ENCODE assay signal across 18 cellular contexts in the genomic region with DNA sequence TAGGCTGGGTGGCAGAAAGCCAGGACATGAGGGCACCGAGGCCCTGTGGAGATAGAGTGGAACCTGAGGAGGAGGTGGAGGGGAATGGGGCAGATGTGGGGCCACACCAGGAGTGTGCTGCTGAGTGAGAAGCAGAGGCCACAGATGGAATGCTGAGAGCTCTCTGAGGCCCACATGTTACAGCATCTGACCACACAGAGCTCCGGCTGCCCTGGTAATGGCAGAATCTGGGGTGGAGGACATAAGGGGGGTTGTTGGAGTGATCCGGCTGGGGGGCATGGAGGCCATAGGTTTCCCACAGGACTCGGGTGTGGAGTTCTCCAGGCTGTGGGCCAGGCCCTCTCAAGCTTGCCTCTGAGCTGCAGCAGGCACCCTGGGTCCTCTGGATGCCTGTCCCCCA. TPM values are rescaled to one million over a fixed set of nuclear protein-coding genes. Genes with fewer than 3 reads are reported as not detected.
"Had no signal": no experiment of that assay in that cellular context is flagged by ENCODE, and none has a peak within 500 bp of the region (broad histone marks: within the 10 kb centered on the region; RNA-seq: fewer than 3 reads in every experiment).

No MANE protein-coding gene starts in this region.

- H3K9me3 Mint-ChIP-seq: activated B cell treated with CpG ODN at 0.5 μM for 24 hours; activated naive CD4-positive, alpha-beta T cell treated with anti-CD3 and anti-CD28 coated beads, Interleukin-2, amount 50 U/mL, for 24 hours; activated T-helper 1 cell treated with anti-CD3 and anti-CD28 coated beads, Interleukin-12 subunit alpha, Interleukin-12 subunit beta, Interleukin-2, Interleukin-4 antibody, amounts not matched to agents 30 ng/mL and 10 ng/mL and 1 ng/mL, durations not matched to agents 14 hours and 24 hours and 36 hours; natural killer cell had no signal

- H3K27ac Mint-ChIP-seq: activated B cell treated with CpG ODN at 0.5 μM for 24 hours; activated naive CD4-positive, alpha-beta T cell treated with anti-CD3 and anti-CD28 coated beads, Interleukin-2, amount 50 U/mL, for 24 hours; activated T-helper 1 cell treated with anti-CD3 and anti-CD28 coated beads, Interleukin-12 subunit alpha, Interleukin-12 subunit beta, Interleukin-2, Interleukin-4 antibody, amounts not matched to agents 30 ng/mL and 10 ng/mL and 1 ng/mL, durations not matched to agents 14 hours and 24 hours and 36 hours had no signal

- H3K36me3 Mint-ChIP-seq: activated naive CD4-positive, alpha-beta T cell treated with anti-CD3 and anti-CD28 coated beads, Interleukin-2, amount 50 U/mL, for 24 hours; natural killer cell had no signal

- DNase-seq: activated B cell treated with CpG ODN at 0.5 μM for 24 hours; activated CD8-positive, alpha-beta memory T cell treated with anti-CD3 and anti-CD28 coated beads, Interleukin-2, amount 50 U/mL, for 4 hours; brain microvascular endothelial cell; left cardiac atrium; natural killer cell; SK-N-SH; stimulated activated CD4-positive, alpha-beta T cell treated with anti-CD3 and anti-CD28 coated beads, Interleukin-15, amount 100 ng/mL, for 24 hours; stimulated activated CD4-positive, alpha-beta T cell treated with anti-CD3 and anti-CD28 coated beads, Interleukin-4, amount 100 ng/mL, for 24 hours had no signal

- H3K9me2 ChIP-seq: SK-N-SH had no signal

- H3K9me3 ChIP-seq: SK-N-SH, tibial nerve had no signal

- H3K4me3 ChIP-seq: tibial nerve had no signal

- H3K27ac ChIP-seq: brain microvascular endothelial cell, tibial nerve had no signal

- H3K9ac ChIP-seq: SK-N-SH had no signal

- ATAC-seq: esophagus mucosa, left cardiac atrium, natural killer cell had no signal

- H3K4me2 ChIP-seq: SK-N-SH had no signal

- H3K27me3 ChIP-seq: brain microvascular endothelial cell, tibial nerve had no signal

RNA-seq across cellular contexts. Expression of gene TUBA3E, which starts 12.3 kb away (rescaled TPM):
- total RNA-seq: activated B cell treated with CpG ODN at 0.5 μM for 24 hours; activated T-helper 1 cell treated with anti-CD3 and anti-CD28 coated beads, Interleukin-12 subunit alpha, Interleukin-12 subunit beta, Interleukin-2, Interleukin-4 antibody, amounts not matched to agents 30 ng/mL and 10 ng/mL and 1 ng/mL, durations not matched to agents 14 hours and 24 hours and 36 hours; cerebellum; esophagus mucosa; fibroblast of villous mesenchyme; lung microvascular endothelial cell; mononuclear cell; natural killer cell; osteoblast; T-helper 1 cell treated with Interleukin-12 subunit alpha and Interleukin-12 subunit beta and Interleukin-4 antibody, amounts not matched to agents 30 ng/mL and 1 ng/mL, for 36 hours; tibial nerve had no signal
- polyA plus RNA-seq: SK-N-SH had no signal

RNA-seq across cellular contexts. Expression of gene POTEF, which starts 56.9 kb away (rescaled TPM):
- total RNA-seq: activated B cell treated with CpG ODN at 0.5 μM for 24 hours; activated T-helper 1 cell treated with anti-CD3 and anti-CD28 coated beads, Interleukin-12 subunit alpha, Interleukin-12 subunit beta, Interleukin-2, Interleukin-4 antibody, amounts not matched to agents 30 ng/mL and 10 ng/mL and 1 ng/mL, durations not matched to agents 14 hours and 24 hours and 36 hours; esophagus mucosa; fibroblast of villous mesenchyme; left cardiac atrium; mononuclear cell; natural killer cell; osteoblast; T-helper 1 cell treated with Interleukin-12 subunit alpha and Interleukin-12 subunit beta and Interleukin-4 antibody, amounts not matched to agents 30 ng/mL and 1 ng/mL, for 36 hours; tibial nerve had no signal
- polyA plus RNA-seq: SK-N-SH had no signal
